ENCODE assay signal across 9 cellular contexts in the genomic region with DNA sequence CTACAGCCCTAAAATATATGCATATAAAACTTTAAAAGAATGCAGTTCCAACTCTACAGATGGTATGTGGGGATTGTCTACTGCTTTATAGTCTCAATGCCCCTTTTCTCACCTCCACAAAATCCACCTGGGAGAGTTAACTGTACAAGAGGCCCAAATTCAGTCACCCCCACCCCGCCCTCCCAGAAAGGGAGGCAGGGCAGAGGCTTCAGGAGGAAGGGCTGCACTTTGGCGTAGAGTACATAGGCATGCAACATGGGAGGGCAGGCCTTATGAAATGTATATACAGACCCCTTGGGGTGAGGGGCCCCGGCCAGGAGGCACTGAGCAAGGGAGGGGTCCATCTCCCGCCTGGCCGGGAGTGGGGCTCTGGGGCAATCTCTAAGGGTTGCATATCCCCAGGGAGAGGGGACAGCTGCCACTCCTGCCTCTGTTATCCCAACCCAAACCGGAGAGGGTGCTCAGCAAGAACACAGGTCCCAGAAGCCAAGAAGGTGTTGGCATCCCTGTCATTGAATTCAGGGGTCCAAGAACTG. TPM values are rescaled to one million over a fixed set of nuclear protein-coding genes. Genes with fewer than 3 reads are reported as not detected.
DNase-seq lines count a peak whose midpoint lies in the region; ATAC-seq and TF ChIP-seq lines count a peak whose summit lies in the region.
"Had no signal": no experiment of that assay in that cellular context is flagged by ENCODE, and none has a peak within 500 bp of the region (broad histone marks: within the 10 kb centered on the region; RNA-seq: fewer than 3 reads in every experiment).

No MANE protein-coding gene starts in this region.

- peaks cover 18 to 19% (median 19%) of the 10 kb centered on the region in 3 donors for H3K4me1 Mint-ChIP-seq in IgD-negative memory B cell
- H3K4me1 Mint-ChIP-seq in naive B cell = peaks cover 15 to 51% (median 30%) of the 10 kb centered on the region in 3 donors

- H3K9me3 ChIP-seq in mammary epithelial cell (replicated peaks; ENCODE audit: insufficient read depth, low read length) = no peaks in the 10 kb centered on the region

- no peaks in the 10 kb centered on the region for H3K27me3 ChIP-seq in mammary epithelial cell (ENCODE audit: insufficient read depth, low read length)

- BruUV-seq in mammary epithelial cell (replicated peaks; lab: Mats Ljungman, UMichigan) = no TSS peak

- H3K36me3 Mint-ChIP-seq in IgD-negative memory B cell = no peaks in the 10 kb centered on the region
- peaks cover 0 to 8% of the 10 kb centered on the region in 2 donors for H3K36me3 Mint-ChIP-seq in naive B cell

- no peak for ATAC-seq in naive B cell (ENCODE audit: low read depth in 2 of 2)
- ATAC-seq in GM21528 (IDR thresholded peaks at IDR 0.05; ENCODE audit: low FRiP score, unreplicated experiment) = no peak

- H3K27ac ChIP-seq in mammary epithelial cell (ENCODE audit: insufficient read depth, low read depth, low read length) = no peak overlapping the region

- H3K79me2 ChIP-seq in mammary epithelial cell (ENCODE audit: insufficient read depth, low read length) = peaks cover 56% of the 10 kb centered on the region

- CTCF ChIA-PET in mammary epithelial cell (lab: Charles Lee; ENCODE audit: low non-redundant PET) = interaction anchor here (0.5 kb wide), 1 partner anchor 32 kb away, joined by 6 read pairs; no protein-coding TSS in a partner anchor

- intact Hi-C loops in mammary epithelial cell (cut with micrococcal nuclease) = loop anchor here (1.0 kb wide), 2 partner anchors 12 to 32 kb away; no protein-coding TSS in a partner anchor

- peak overlapping the region; percentile 84 to 98 (median 94) for H3K4me3 Mint-ChIP-seq in IgD-negative memory B cell
- peak overlapping the region in 7 of 8 donors; percentile 82 to 94 (median 90) for H3K4me3 Mint-ChIP-seq in naive B cell

- H3K27me3 Mint-ChIP-seq in IgD-negative memory B cell (no peaks in the 10 kb centered on the region), naive B cell (no peaks in the 10 kb centered on the region)

- H3K9ac ChIP-seq in mammary epithelial cell (ENCODE audit: insufficient read depth, low read length) = no peak overlapping the region

- H4K20me1 ChIP-seq in mammary epithelial cell (ENCODE audit: insufficient read depth, low read length) = no peaks in the 10 kb centered on the region

- H3K4me3 ChIP-seq in AG10803 (ENCODE audit: low read length) (peak overlapping the region; percentile 72), mammary epithelial cell (replicated peaks in 1 of 3; ENCODE audit: insufficient read depth in 1 of 3, low read depth in 2 of 3, low read length in 3 of 3) (no peak overlapping the region)

- H3K36me3 ChIP-seq in mammary epithelial cell (ENCODE audit: insufficient read depth, low read length) = peaks cover 31% of the 10 kb centered on the region

- no peak for TF ChIP-seq CTCF in AG10803 (conservative IDR thresholded peaks at IDR 0.05; ENCODE audit: low read length)
- no peak for TF ChIP-seq CTCF in mammary epithelial cell (conservative IDR thresholded peaks at IDR 0.05 in 1 of 2, IDR thresholded peaks at IDR 0.05 in 1 of 2; ENCODE audit: extremely low read depth in 1 of 2, insufficient read depth in 1 of 2, low read depth in 1 of 2, low read length in 2 of 2)

- H3K4me2 ChIP-seq in mammary epithelial cell (ENCODE audit: insufficient read depth, low read depth, low read length) = peak overlapping the region; percentile 95

- H3K27ac Mint-ChIP-seq in IgD-negative memory B cell (peak overlapping the region in 2 of 3 donors; percentile 89 to 96), naive B cell (peak overlapping the region in 5 of 6 donors; percentile 32 to 96 (median 90))

- in situ Hi-C loops in mammary epithelial cell (cut with MboI; ENCODE audit: low sequenced_read_pairs in 2 of 2) = loop anchor here in 1 of 2 donors (10.0 kb wide), 1 partner anchor 52 kb away; no protein-coding TSS in a partner anchor

- peaks cover 31% of the 10 kb centered on the region for H3K4me1 ChIP-seq in mammary epithelial cell (ENCODE audit: insufficient read depth, low read length)

- 39% methylated on average over 4 of the region's 6 CpGs for WGBS in mammary epithelial cell (ENCODE audit: low coverage, missing lambda C conversion rate)

- H3K9me3 Mint-ChIP-seq in IgD-negative memory B cell (no peaks in the 10 kb centered on the region), naive B cell (no peaks in the 10 kb centered on the region)

- dilution Hi-C loops in mammary epithelial cell (cut with HindIII; ENCODE audit: low sequenced_read_pairs) = no loop called here

- DNase-seq in AG10803 (ENCODE audit: low read depth) (no peak), mammary epithelial cell (no peak), naive B cell (no peak), GOT3 (lab: John Stamatoyannopoulos, UW) (no peak), NCI-H1694 treated with DMSO at 0.1 percent for 48 hours (lab: John Stamatoyannopoulos, UW) (no peak), DMS 273 (lab: John Stamatoyannopoulos, UW; ENCODE audit: unreplicated experiment) (no peak)
- DNase-seq: NCI-H774 had no signal

- H2AFZ ChIP-seq in mammary epithelial cell (ENCODE audit: low read depth, low read length) = no peak overlapping the region

RNA-seq across cellular contexts. Expression of a gene that starts 1.3 kb away (rescaled TPM):
- polyA plus RNA-seq in IgD-negative memory B cell = 42.5 TPM
- total RNA-seq in mammary epithelial cell = 10 to 100 TPM; 12.3 to 24.4 TPM
- polyA plus RNA-seq in mammary epithelial cell = 14.3 TPM
- polyA minus RNA-seq in mammary epithelial cell = 29.0 TPM
- polyA plus RNA-seq in naive B cell (ENCODE audit: low read depth in 6 of 6) = 10 to 100 TPM in 5 of 6 donors, 1 to 10 TPM in 1; 10.0 to 45.1 (median 29.4) TPM

RNA-seq across cellular contexts. Expression of a gene that starts 7.0 kb away (rescaled TPM):
- 123 TPM for polyA plus RNA-seq in IgD-negative memory B cell
- total RNA-seq in mammary epithelial cell = 10 to 100 TPM; 17.7 to 52.0 TPM
- polyA plus RNA-seq in mammary epithelial cell = 11.0 TPM
- polyA minus RNA-seq in mammary epithelial cell = 26.3 TPM
- polyA plus RNA-seq in naive B cell (ENCODE audit: low read depth in 6 of 6) = 10 to 100 TPM; 36.2 to 77.3 (median 69.5) TPM

RNA-seq across cellular contexts. Expression of a gene that starts 7.7 kb away (rescaled TPM):
- polyA plus RNA-seq in IgD-negative memory B cell = 35.7 TPM
- 100 to 1,000 TPM; 492 to 589 TPM for total RNA-seq in mammary epithelial cell
- 464 TPM for polyA plus RNA-seq in mammary epithelial cell
- polyA minus RNA-seq in mammary epithelial cell = 409 TPM
- 10 to 100 TPM; 23.3 to 34.0 (median 26.3) TPM for polyA plus RNA-seq in naive B cell (ENCODE audit: low read depth in 6 of 6)

RNA-seq across cellular contexts. Expression of a gene that starts 11.6 kb away (rescaled TPM):
- polyA plus RNA-seq in IgD-negative memory B cell = 102 TPM
- total RNA-seq in mammary epithelial cell = 10 to 100 TPM; 44.2 to 95.6 TPM
- polyA plus RNA-seq in mammary epithelial cell = 282 TPM
- 66.1 TPM for polyA minus RNA-seq in mammary epithelial cell
- polyA plus RNA-seq in naive B cell (ENCODE audit: low read depth in 6 of 6) = 100 to 1,000 TPM; 117 to 196 (median 131) TPM

RNA-seq across cellular contexts. Expression of a gene that starts 20.3 kb away (rescaled TPM):
- polyA plus RNA-seq in IgD-negative memory B cell (57.6 TPM), mammary epithelial cell (54.2 TPM), naive B cell (ENCODE audit: low read depth in 6 of 6) (10 to 100 TPM; 37.0 to 57.0 (median 49.4) TPM)
- 10 to 100 TPM; 46.4 to 58.5 TPM for total RNA-seq in mammary epithelial cell
- polyA minus RNA-seq in mammary epithelial cell = 43.1 TPM

Comparison
In these comparisons a context has a peak if more than half of its experiments do, and no peak if none do; other contexts are left out.
1. RNA of a gene that starts 7.7 kb away (polyA plus RNA-seq): 464 TPM in mammary epithelial cell (single experiment); 35.7 TPM in IgD-negative memory B cell (single experiment) and 23.3 to 34.0 TPM in naive B cell; every median in the first group is over 10 times any median in the second.